Comparison of ENCODE assay signal across 1 cellular context in genomic region chr17:7219812-7220592, GRCh38.
TF ChIP-seq lines count a peak whose summit lies in the region.

TSS of gene ACADVL (plus strand) at chr17:7219938. CDS start at chr17:7219985, 47 bp downstream.
TSS of gene DLG4 (minus strand) at chr17:7219836.

TF ChIP-seq in GM12878, 131 proteins besides CTCF, POLR2A, EP300 and RAD21 (continued from another document):
- no peak for TF ChIP-seq BCLAF1 (IDR thresholded peaks at IDR 0.05)
- 0 out of 2 replicates have a peak, but pooled peaks have one; percentile 57 for TF ChIP-seq MAX (IDR thresholded peaks at IDR 0.05; ENCODE audit: low read depth, low read length)
- peak; percentile 86 for TF ChIP-seq MYB (IDR thresholded peaks at IDR 0.05; ENCODE audit: borderline replicate concordance, low read depth, low read length)
- TF ChIP-seq BHLHE40 (IDR thresholded peaks at IDR 0.05; ENCODE audit: borderline replicate concordance in 1 of 2, low read depth in 2 of 2, low read length in 1 of 2), result peak; percentile 8 to 37; a peak in 1 of 4 replicates
- TF ChIP-seq HCFC1 (IDR thresholded peaks at IDR 0.05; ENCODE audit: low read length), result peak; percentile 88
- TF ChIP-seq DPF2 (IDR thresholded peaks at IDR 0.05), result peak; percentile 82
- TF ChIP-seq SRF (IDR thresholded peaks at IDR 0.05; ENCODE audit: low read depth in 2 of 2, low read length in 2 of 2), result 0 out of 4 replicates have a peak, but pooled peaks of 1 of the 2 experiments have one; percentile 27
- no peak for TF ChIP-seq RCOR1 (conservative IDR thresholded peaks at IDR 0.05; ENCODE audit: low read depth, low read length)
- TF ChIP-seq NR2C1 (IDR thresholded peaks at IDR 0.05), result peak; percentile 62
- peak; percentile 5; the same call in 1 of the 2 replicates for TF ChIP-seq SPI1 (IDR thresholded peaks at IDR 0.05; ENCODE audit: borderline replicate concordance, insufficient read depth, low read depth, low read length)
- TF ChIP-seq ATF7 (IDR thresholded peaks at IDR 0.05; ENCODE audit: low read depth), result 0 out of 2 replicates have a peak, but pooled peaks have one; percentile 32
- no peak for TF ChIP-seq KLF5 (IDR thresholded peaks at IDR 0.05; ENCODE audit: partially characterized antibody)
- TF ChIP-seq IRF3 (IDR thresholded peaks at IDR 0.05), result no peak
- peak; percentile 72 for TF ChIP-seq IKZF1 (conservative IDR thresholded peaks at IDR 0.05)
- TF ChIP-seq TARDBP (IDR thresholded peaks at IDR 0.05; ENCODE audit: borderline replicate concordance), result peak; percentile 84; the same call in 1 of the 2 replicates
- TF ChIP-seq TAF1 (IDR thresholded peaks at IDR 0.05; ENCODE audit: borderline replicate concordance, low read depth, low read length), result peak; percentile 39; the same call in 1 of the 2 replicates
- TF ChIP-seq SMARCA5 (IDR thresholded peaks at IDR 0.05), result 0 out of 2 replicates have a peak, but pooled peaks have one; percentile 4
- TF ChIP-seq NR2F1 (conservative IDR thresholded peaks at IDR 0.05), result peak; percentile 81
- peak; percentile 83 for TF ChIP-seq SIX5 (IDR thresholded peaks at IDR 0.05; ENCODE audit: low read depth, low read length, severe bottlenecking)
- TF ChIP-seq CREB1 (IDR thresholded peaks at IDR 0.05; ENCODE audit: low read depth), result peak; percentile 81
- TF ChIP-seq YY1 (IDR thresholded peaks at IDR 0.05; ENCODE audit: low read depth, low read length), result peak; percentile 81
- TF ChIP-seq NKRF (conservative IDR thresholded peaks at IDR 0.05), result peak; percentile 53; the same call in 1 of the 2 replicates
- peak; percentile 28; the same call in 1 of the 2 replicates for TF ChIP-seq PML (IDR thresholded peaks at IDR 0.05; ENCODE audit: low read length)
- TF ChIP-seq JUNB (IDR thresholded peaks at IDR 0.05), result no peak
- TF ChIP-seq CREM (IDR thresholded peaks at IDR 0.05; ENCODE audit: low read depth), result peak; percentile 79
- peak; percentile 56; the same call in 1 of the 2 replicates for TF ChIP-seq LARP7 (IDR thresholded peaks at IDR 0.05)
- TF ChIP-seq NR2C2 (IDR thresholded peaks at IDR 0.05; ENCODE audit: borderline replicate concordance, control insufficient read depth, insufficient read length, low read depth), result no peak
- TF ChIP-seq GATAD2B (conservative IDR thresholded peaks at IDR 0.05; ENCODE audit: low read depth), result peak; percentile 78; the same call in 1 of the 2 replicates
- no peak for TF ChIP-seq PAX5 (IDR thresholded peaks at IDR 0.05; ENCODE audit: borderline replicate concordance, low read depth, low read length)
- no peak for TF ChIP-seq FOXK2 (IDR thresholded peaks at IDR 0.05)
- no peak for TF ChIP-seq GABPA (IDR thresholded peaks at IDR 0.05; ENCODE audit: low read depth)
- TF ChIP-seq MTA3 (IDR thresholded peaks at IDR 0.05; ENCODE audit: borderline replicate concordance, low read length), result 0 out of 2 replicates have a peak, but pooled peaks have one; percentile 41
- TF ChIP-seq E2F8 (IDR thresholded peaks at IDR 0.05; ENCODE audit: low read depth, partially characterized antibody), result no peak
- TF ChIP-seq POU2F2 (IDR thresholded peaks at IDR 0.05; ENCODE audit: borderline replicate concordance, low read depth, low read length), result peak; percentile 52; the same call in 1 of the 3 replicates
